21 cellular contexts compared by ENCODE assay signal in the genomic region with DNA sequence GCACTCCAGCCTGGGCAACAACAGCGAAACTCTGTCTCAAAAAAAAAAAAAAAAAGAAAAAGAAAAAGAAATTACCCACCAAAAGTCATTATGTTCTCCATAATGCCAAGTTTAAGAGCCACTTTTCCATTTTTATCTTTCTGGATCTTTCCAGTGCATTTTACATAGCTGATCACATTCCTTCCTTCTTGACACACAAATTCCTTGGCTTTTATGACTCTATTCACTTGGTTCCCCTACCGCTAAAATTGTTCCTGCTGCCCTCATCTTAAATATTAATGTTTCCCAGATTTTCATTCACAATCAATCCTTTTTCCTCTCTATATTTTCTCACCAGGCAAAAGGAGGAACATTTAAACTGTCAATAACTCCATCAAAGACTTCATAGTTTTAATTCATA.
"Had no signal": no experiment of that assay in that cellular context is flagged by ENCODE, and none has a peak within 500 bp of the region (broad histone marks: within the 10 kb centered on the region; RNA-seq: fewer than 3 reads in every experiment).

No MANE protein-coding gene starts in this region.

- H3K4me2 ChIP-seq: SK-N-SH had no signal

- H3K27ac ChIP-seq: right atrium auricular region, skin epidermis, suprapubic skin had no signal

- H3K9me3 Mint-ChIP-seq: activated CD4-positive, alpha-beta T cell treated with anti-CD3 and anti-CD28 coated beads, Interleukin-2, amount 10 ng/mL, durations not matched to agents 24 days and 14 days had no signal

- H3K4me1 Mint-ChIP-seq: brain, WTC11 had no signal

- H3K4me3 ChIP-seq: right atrium auricular region, skin epidermis, suprapubic skin had no signal

- H3K27me3 Mint-ChIP-seq: activated CD4-positive, alpha-beta T cell treated with anti-CD3 and anti-CD28 coated beads, Interleukin-2, amount 10 ng/mL, durations not matched to agents 24 days and 14 days; activated naive CD4-positive, alpha-beta T cell treated with anti-CD3 and anti-CD28 coated beads, Interleukin-2, amount 10 ng/mL, durations not matched to agents 7 days and 5 days; brain; progenitor cell of endocrine pancreas; type B pancreatic cell had no signal

- H3K27ac Mint-ChIP-seq: progenitor cell of endocrine pancreas, type B pancreatic cell, WTC11 had no signal

- DNase-seq: activated CD8-positive, alpha-beta memory T cell treated with anti-CD3 and anti-CD28 coated beads, Interleukin-2, amount 50 U/mL, for 48 hours; activated naive CD4-positive, alpha-beta T cell treated with anti-CD3 and anti-CD28 coated beads, Interleukin-2, amount 10 ng/mL, durations not matched to agents 7 days and 5 days; amygdala; cortex of kidney; effector CD4-positive, alpha-beta T cell; foreskin melanocyte; kidney glomerular epithelial cell; left ventricle myocardium superior; mesenchymal stem cell; SK-N-SH; stimulated activated CD4-positive, alpha-beta T cell treated with anti-CD3 and anti-CD28 coated beads, Interleukin-15, amount 100 ng/mL, for 24 hours; stimulated activated CD4-positive, alpha-beta T cell treated with anti-CD3 and anti-CD28 coated beads, Interleukin-4, amount 100 ng/mL, for 1 hour; stimulated activated naive CD4-positive, alpha-beta T cell treated with Interleukin-2 at 50 U/mL for 16 hours had no signal

- H3K27me3 ChIP-seq: right atrium auricular region, suprapubic skin had no signal

- H3K4me1 ChIP-seq: right atrium auricular region, suprapubic skin had no signal

- H3K4me3 Mint-ChIP-seq: activated CD4-positive, alpha-beta T cell treated with anti-CD3 and anti-CD28 coated beads, Interleukin-2, amount 10 ng/mL, durations not matched to agents 24 days and 14 days; activated naive CD4-positive, alpha-beta T cell treated with anti-CD3 and anti-CD28 coated beads, Interleukin-2, amount 10 ng/mL, durations not matched to agents 7 days and 5 days; brain; type B pancreatic cell; WTC11 had no signal

- ATAC-seq: left ventricle myocardium superior, WTC11 had no signal

- H3K9ac ChIP-seq: SK-N-SH had no signal

- H3K9me3 ChIP-seq: right atrium auricular region, SK-N-SH, suprapubic skin had no signal
